In the genomic region with DNA sequence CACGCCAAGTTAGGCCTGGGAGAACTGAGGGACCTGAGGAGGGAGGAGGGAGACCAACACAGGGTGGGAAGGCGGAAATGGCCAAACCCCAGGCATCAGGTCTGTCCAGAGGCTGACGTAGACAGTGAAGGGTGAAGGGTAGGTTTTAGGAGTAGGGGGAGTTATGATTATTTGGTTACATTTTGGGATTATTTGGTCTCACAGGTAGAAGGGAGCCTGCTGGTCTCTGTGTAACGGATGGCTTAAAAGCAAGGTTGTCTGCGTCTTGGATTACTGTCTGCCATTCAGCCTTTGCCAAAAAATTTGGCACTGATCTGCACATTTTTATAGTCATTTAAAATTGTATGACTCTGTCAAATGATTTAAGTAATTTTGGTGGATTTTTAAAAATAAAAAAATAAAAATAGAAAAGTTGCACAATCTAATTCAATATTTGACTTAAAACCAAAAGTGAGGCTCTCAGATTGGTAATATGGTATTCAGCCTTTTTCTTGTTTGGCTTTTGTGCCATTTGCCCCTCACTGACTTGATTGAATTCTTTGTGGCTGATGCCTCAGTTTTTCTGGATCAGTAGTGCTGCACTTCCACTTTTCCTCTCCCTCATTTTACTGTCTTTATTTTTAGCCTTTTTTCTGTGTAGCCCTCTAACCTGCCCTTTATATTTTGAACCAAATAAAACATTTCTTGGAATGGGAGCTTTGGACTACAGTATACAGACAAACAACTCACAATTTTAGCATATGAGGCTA, we compare ENCODE assay signal across 1 cellular context.
TF ChIP-seq lines count a peak whose summit lies in the region.

No MANE protein-coding gene starts in this region.

TF ChIP-seq in endothelial cell of umbilical vein, 7 proteins besides CTCF, POLR2A, EP300 and RAD21:
- TF ChIP-seq EZH2 (IDR thresholded peaks at IDR 0.05; ENCODE audit: borderline replicate concordance, low read depth, low read length, severe bottlenecking) = no peak
- TF ChIP-seq FOS (IDR thresholded peaks at IDR 0.05; ENCODE audit: borderline replicate concordance, insufficient read depth, low read length) = no peak
- TF ChIP-seq, protein P1, sequence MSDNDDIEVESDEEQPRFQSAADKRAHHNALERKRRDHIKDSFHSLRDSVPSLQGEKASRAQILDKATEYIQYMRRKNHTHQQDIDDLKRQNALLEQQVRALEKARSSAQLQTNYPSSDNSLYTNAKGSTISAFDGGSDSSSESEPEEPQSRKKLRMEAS (IDR thresholded peaks at IDR 0.05; ENCODE audit: insufficient read depth, insufficient read length) = no peak
- no peak for TF ChIP-seq MYC (IDR thresholded peaks at IDR 0.05; ENCODE audit: low read depth, low read length)
- no peak for TF ChIP-seq GATA2 (IDR thresholded peaks at IDR 0.05; ENCODE audit: insufficient read depth, insufficient read length, low read depth, low read length)
- TF ChIP-seq JUN (IDR thresholded peaks at IDR 0.05; ENCODE audit: borderline replicate concordance, insufficient read depth, insufficient read length, low read depth) = no peak
- TF ChIP-seq POLR2AphosphoS5 (IDR thresholded peaks at IDR 0.05; ENCODE audit: insufficient read depth, low read depth, low read length) = no peak
TF ChIP-seq in endothelial cell of umbilical vein: peak in this region for 0.
